In the genomic region with DNA sequence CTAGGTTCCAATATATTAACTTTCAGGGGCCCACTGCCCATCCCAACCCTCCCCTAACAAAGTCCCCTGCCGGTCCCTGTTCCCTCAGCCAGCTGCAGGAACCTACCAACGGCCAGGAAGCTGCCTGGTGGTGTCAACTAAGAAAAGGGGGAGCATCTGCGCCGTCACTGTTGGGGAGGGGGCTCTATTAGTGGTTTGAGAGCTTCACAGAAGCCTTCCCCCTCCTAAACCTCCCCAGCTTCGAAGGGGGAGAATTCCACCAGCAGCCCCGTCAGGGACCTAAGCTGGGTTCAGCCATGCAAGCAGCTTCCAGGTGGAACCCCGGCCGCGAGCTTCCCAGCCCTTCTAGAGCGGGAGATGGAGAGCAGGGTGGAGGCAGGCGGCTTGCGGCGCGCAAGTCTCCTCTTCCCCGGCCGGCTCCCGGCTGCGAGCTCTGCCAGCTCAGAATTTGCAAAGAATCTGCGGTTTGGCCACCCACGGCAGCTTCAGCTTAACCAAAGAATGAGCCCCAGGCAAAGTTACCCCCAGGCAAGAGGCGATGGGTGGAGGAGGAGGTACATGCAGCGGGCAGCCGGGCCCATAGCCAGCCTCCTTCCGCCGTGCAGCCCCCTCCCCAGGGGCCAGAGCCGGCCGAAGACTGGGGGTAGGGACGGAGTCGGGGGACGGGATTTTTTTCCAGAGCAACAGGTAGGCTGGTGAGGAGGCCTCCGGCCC, we compare ENCODE assay signal across 7 cellular contexts. TPM values are rescaled to one million over a fixed set of nuclear protein-coding genes. Genes with fewer than 3 reads are reported as not detected.
DNase-seq lines count a peak whose midpoint lies in the region; ATAC-seq and TF ChIP-seq lines count a peak whose summit lies in the region.

No MANE protein-coding gene starts in this region.

- H3K36me3 Mint-ChIP-seq in nephron progenitor cell (ENCODE audit: low read depth): peaks cover 38% of the 10 kb centered on the region

- WGBS in esophagus squamous epithelium, 2 donors: 0% methylated on average over 1 to 4 of the region's 31 CpGs

- TF ChIP-seq CTCF in esophagus squamous epithelium (IDR thresholded peaks at IDR 0.05): no peak
- TF ChIP-seq CTCF in nephron progenitor cell (IDR thresholded peaks at IDR 0.05): no peak

- H3K27ac Mint-ChIP-seq in nephron progenitor cell: peak overlapping the region; percentile 92

- DNase-seq in NOMO-1 (lab: John Stamatoyannopoulos, UW; ENCODE audit: unreplicated experiment in 2 of 2): peak; percentile 40 to 54
- peak; percentile 78 for DNase-seq in activated T-cell treated with anti-CD3 and anti-CD28 coated beads for 48 hours (ENCODE audit: low read depth)
- DNase-seq in esophagus squamous epithelium (lab: John Stamatoyannopoulos, UW): no peak
- DNase-seq in nephron progenitor cell: peak; percentile 60
- peak; percentile 85 for DNase-seq in stimulated activated naive CD8-positive, alpha-beta T cell treated with anti-CD3 and anti-CD28 coated beads, Interleukin-15, Interleukin-2, amounts not matched to agents 100 U/mL and 50 U/mL, for 24 hours

- intact Hi-C loops in esophagus squamous epithelium (cut with DNase I): no loop called here

- H3K27me3 Mint-ChIP-seq in nephron progenitor cell (ENCODE audit: low read depth, poor library complexity): no peaks in the 10 kb centered on the region

- H3K36me3 ChIP-seq in esophagus squamous epithelium: peaks cover 0 to 32% (median 5%) of the 10 kb centered on the region in 3 donors

- H3K4me1 Mint-ChIP-seq in nephron progenitor cell: peaks cover 18% of the 10 kb centered on the region

- H3K4me1 ChIP-seq in esophagus squamous epithelium: peaks cover 16 to 34% (median 16%) of the 10 kb centered on the region in 3 donors

- H3K9me3 Mint-ChIP-seq in nephron progenitor cell: no peaks in the 10 kb centered on the region

- no peak for TF ChIP-seq POLR2A in esophagus squamous epithelium (IDR thresholded peaks at IDR 0.05)

- H3K9me3 ChIP-seq in esophagus squamous epithelium: no peaks in the 10 kb centered on the region

- H3K4me3 Mint-ChIP-seq in nephron progenitor cell: peak overlapping the region; percentile 94

- peak overlapping the region; percentile 83 to 92 (median 88) for H3K27ac ChIP-seq in esophagus squamous epithelium

- ATAC-seq in GM18502 (IDR thresholded peaks at IDR 0.05; ENCODE audit: poor library complexity, unreplicated experiment) (peak; percentile 13), HG02885 (IDR thresholded peaks at IDR 0.05; ENCODE audit: poor library complexity, unreplicated experiment) (peak; percentile 22)
- ATAC-seq in stimulated activated naive CD8-positive, alpha-beta T cell treated with anti-CD3 and anti-CD28 coated beads, Interleukin-15, Interleukin-2, amounts not matched to agents 100 U/mL and 50 U/mL, for 24 hours: peak; percentile 59

- peak overlapping the region; percentile 56 to 78 (median 70) for H3K4me3 ChIP-seq in esophagus squamous epithelium

- H3K27me3 ChIP-seq in esophagus squamous epithelium: no peaks in the 10 kb centered on the region

RNA-seq across cellular contexts. Expression of a gene that starts 33.7 kb away (rescaled TPM):
- total RNA-seq in esophagus squamous epithelium: 10 to 100 TPM; 24.6 to 38.9 (median 35.9) TPM

RNA-seq across cellular contexts. Expression of a gene that starts 58.5 kb away (rescaled TPM):
- total RNA-seq in esophagus squamous epithelium: 1 to 10 TPM in 3 of 4 donors, under 1 TPM in 1; 0.80 to 6.5 (median 3.0) TPM
